ENCODE assay signal across 20 cellular contexts in the genomic region with DNA sequence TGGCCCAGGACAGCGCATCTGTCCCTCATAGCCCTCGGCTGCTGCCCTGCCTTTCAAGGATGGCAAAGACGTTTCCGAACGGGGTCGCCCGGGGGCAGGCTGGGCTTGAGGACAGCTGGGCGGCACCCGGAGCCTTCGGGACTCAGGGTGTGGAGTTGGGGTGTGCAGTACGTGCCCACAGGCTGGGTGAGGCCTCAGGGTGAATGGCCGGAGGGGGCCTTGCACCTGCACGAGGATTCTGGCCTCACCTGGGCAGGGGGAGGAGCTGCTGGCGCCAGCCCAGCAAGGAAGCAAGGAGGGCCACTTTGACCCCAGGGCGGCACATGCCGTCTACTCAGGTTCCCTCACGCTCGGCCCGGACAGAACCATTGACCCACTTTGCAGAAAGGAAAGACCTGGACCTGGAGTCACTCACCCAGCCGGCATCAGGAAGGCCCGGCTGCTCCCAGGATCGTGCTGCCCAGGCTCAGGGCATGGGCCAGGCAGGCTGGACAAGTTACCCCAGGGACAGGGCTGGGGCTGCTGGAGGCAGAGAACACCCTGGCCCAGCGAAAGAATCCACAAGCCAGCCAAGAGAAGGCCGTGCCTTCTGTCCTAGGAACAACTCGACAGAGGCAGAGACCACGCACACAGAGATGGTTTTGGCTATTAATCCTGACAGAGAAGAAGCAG.
"Had no signal": no experiment of that assay in that cellular context is flagged by ENCODE, and none has a peak within 500 bp of the region (broad histone marks: within the 10 kb centered on the region; RNA-seq: fewer than 3 reads in every experiment).

No MANE protein-coding gene starts in this region.

- DNase-seq: activated CD4-positive, alpha-beta memory T cell treated with anti-CD3 and anti-CD28 coated beads for 36 hours; activated CD4-positive, alpha-beta T cell treated with anti-CD3 and anti-CD28 coated beads for 48 hours; activated CD4-positive, CD25-positive, alpha-beta regulatory T cell; activated effector memory CD4-positive, alpha-beta T cell treated with Interleukin-2 at 50 U/mL for 16 hours; activated naive CD4-positive, alpha-beta T cell treated with anti-CD3 and anti-CD28 coated beads for 36 hours; activated naive CD8-positive, alpha-beta T cell treated with anti-CD3 and anti-CD28 coated beads, Interleukin-2, amount 10 ng/mL, durations not matched to agents 7 days and 5 days; activated T-cell treated with anti-CD3 and anti-CD28 coated beads, Interleukin-2, amount 50 U/mL, for 48 hours; amniotic stem cell; cortex of kidney; endodermal cell; esophagus squamous epithelium; gastrocnemius medialis; hypothalamus; lower lobe of right lung; naive thymus-derived CD4-positive, alpha-beta T cell; stimulated activated CD4-positive, alpha-beta T cell treated with anti-CD3 and anti-CD28 coated beads, Interleukin-4, amount 100 ng/mL, for 24 hours; stimulated activated naive CD4-positive, alpha-beta T cell treated with Interleukin-2 at 50 U/mL for 16 hours; substantia nigra; T-helper 17 cell; thyroid gland had no signal

- H3K4me3 ChIP-seq: esophagus squamous epithelium, gastrocnemius medialis, lower lobe of right lung, thyroid gland had no signal

- H3K27ac ChIP-seq: esophagus squamous epithelium, gastrocnemius medialis, lower lobe of right lung, thyroid gland had no signal

- H3K36me3 ChIP-seq: esophagus squamous epithelium, gastrocnemius medialis, lower lobe of right lung, thyroid gland had no signal

- H3K9me3 ChIP-seq: thyroid gland had no signal

- H3K27me3 ChIP-seq: thyroid gland had no signal

- H3K4me1 ChIP-seq: esophagus squamous epithelium, gastrocnemius medialis, lower lobe of right lung, thyroid gland had no signal

- ATAC-seq: gastrocnemius medialis; lower lobe of right lung; naive thymus-derived CD4-positive, alpha-beta T cell; T-helper 17 cell had no signal
